In genomic region chr6:106339334-106340029, GRCh38 we compare ENCODE assay signal across 7 cellular contexts. TPM values are rescaled to one million over a fixed set of nuclear protein-coding genes. Genes with fewer than 3 reads are reported as not detected.
DNase-seq lines count a peak whose midpoint lies in the region; ATAC-seq and TF ChIP-seq lines count a peak whose summit lies in the region.

No MANE protein-coding gene starts in this region.

- H3K4me1 Mint-ChIP-seq in activated CD4-positive, alpha-beta memory T cell treated with anti-CD3 and anti-CD28 coated beads for 36 hours (ENCODE audit: low read depth) = peaks cover 3% of the 10 kb centered on the region
- H3K4me1 Mint-ChIP-seq in endodermal cell = peaks cover 4% of the 10 kb centered on the region

- H3K4me1 ChIP-seq in endodermal cell (ENCODE audit: control insufficient read depth, insufficient read depth, low read length) (no peaks in the 10 kb centered on the region), suprapubic skin (no peaks in the 10 kb centered on the region)

- POLR2A ChIA-PET in activated CD4-positive, alpha-beta memory T cell treated with anti-CD3 and anti-CD28 coated beads for 36 hours (lab: Charles Lee) = interaction anchor here (1.2 kb wide), 1 partner anchor 14 kb away, joined by 4 read pairs; the partner anchor contains the start of gene ATG5

- H3K27ac ChIP-seq in endodermal cell (ENCODE audit: low read depth, low read length) (no peak overlapping the region), suprapubic skin (no peak overlapping the region)

- no peak for TF ChIP-seq POLR2A in suprapubic skin (IDR thresholded peaks at IDR 0.05)

- WGBS in endodermal cell (ENCODE audit: insufficient coverage in 1 of 2, insufficient read length in 1 of 2), 2 experiments = 13 to 45% methylated on average over 3 to 9 of the region's 9 CpGs
- WGBS in suprapubic skin = 23% methylated on average over 9 of the region's 9 CpGs

- H3K36me3 ChIP-seq in GM06990 (ENCODE audit: control insufficient read depth, insufficient read depth, low read length) (no peaks in the 10 kb centered on the region), endodermal cell (ENCODE audit: control insufficient read depth, insufficient read depth, low read length) (no peaks in the 10 kb centered on the region), suprapubic skin (no peaks in the 10 kb centered on the region)

- H3K27ac Mint-ChIP-seq in activated CD4-positive, alpha-beta memory T cell treated with anti-CD3 and anti-CD28 coated beads for 36 hours = no peak overlapping the region
- no peak overlapping the region for H3K27ac Mint-ChIP-seq in endodermal cell

- no peak for DNase-seq in GM06990 (ENCODE audit: extremely low read depth, insufficient read length)
- peak; percentile 23 to 86 for DNase-seq in NCI-H526 (lab: John Stamatoyannopoulos, UW)
- DNase-seq in activated CD4-positive, alpha-beta memory T cell treated with anti-CD3 and anti-CD28 coated beads for 36 hours = peak; percentile 63
- peak; percentile 88 for DNase-seq in endodermal cell
- peak; percentile 72 for DNase-seq in midbrain (lab: John Stamatoyannopoulos, UW)
- no peak for DNase-seq in suprapubic skin (ENCODE audit: low spot score in 2 of 2)

- no peaks in the 10 kb centered on the region for H3K9me3 Mint-ChIP-seq in activated CD4-positive, alpha-beta memory T cell treated with anti-CD3 and anti-CD28 coated beads for 36 hours
- H3K9me3 Mint-ChIP-seq in endodermal cell = no peaks in the 10 kb centered on the region

- no peaks in the 10 kb centered on the region for H3K9me3 ChIP-seq in endodermal cell (ENCODE audit: control insufficient read depth, low read length)
- H3K9me3 ChIP-seq in suprapubic skin = no peaks in the 10 kb centered on the region

- ATAC-seq in HG03066 (IDR thresholded peaks at IDR 0.05; ENCODE audit: low read depth, unreplicated experiment) = peak; percentile 76

- intact Hi-C loops in activated CD4-positive, alpha-beta memory T cell treated with anti-CD3 and anti-CD28 coated beads for 36 hours (cut with micrococcal nuclease) = loop anchor here (1.0 kb wide), 3 partner anchors 106 to 640 kb away; no protein-coding TSS in a partner anchor

- H3K4me3 ChIP-seq in GM06990 (replicated peaks; ENCODE audit: low read depth, low read length) (no peak overlapping the region), endodermal cell (ENCODE audit: low read length) (no peak overlapping the region), suprapubic skin (no peak overlapping the region)

- no peak for TF ChIP-seq EP300 in suprapubic skin (IDR thresholded peaks at IDR 0.05)

- no peaks in the 10 kb centered on the region for H3K27me3 ChIP-seq in GM06990 (replicated peaks; ENCODE audit: control insufficient read depth, insufficient read depth, low read length)
- H3K27me3 ChIP-seq in endodermal cell (ENCODE audit: control insufficient read depth, insufficient read depth, low read length, poor library complexity, severe bottlenecking) = no peaks in the 10 kb centered on the region
- no peaks in the 10 kb centered on the region for H3K27me3 ChIP-seq in suprapubic skin

- no peaks in the 10 kb centered on the region for H3K36me3 Mint-ChIP-seq in activated CD4-positive, alpha-beta memory T cell treated with anti-CD3 and anti-CD28 coated beads for 36 hours
- no peaks in the 10 kb centered on the region for H3K36me3 Mint-ChIP-seq in endodermal cell (ENCODE audit: low read depth)

- no peak overlapping the region for H3K4me3 Mint-ChIP-seq in activated CD4-positive, alpha-beta memory T cell treated with anti-CD3 and anti-CD28 coated beads for 36 hours
- H3K4me3 Mint-ChIP-seq in endodermal cell = no peak overlapping the region

- CTCF ChIA-PET in activated CD4-positive, alpha-beta memory T cell treated with anti-CD3 and anti-CD28 coated beads for 36 hours (lab: Charles Lee) = interaction anchor here (0.6 to 2.5 kb wide), 37 partner anchors 8 to 1262 kb away, joined by 3 to 21 read pairs (median 4); partner anchors contain the start of genes ATG5, CRYBG1 and MTRES1

- TF ChIP-seq CTCF in GM06990 (IDR thresholded peaks at IDR 0.05; ENCODE audit: insufficient read depth, low read length, poor library complexity, severe bottlenecking) = peak; percentile 81
- peak; percentile 89 for TF ChIP-seq CTCF in endodermal cell (conservative IDR thresholded peaks at IDR 0.05)
- peak; percentile 49 to 73 for TF ChIP-seq CTCF in suprapubic skin (IDR thresholded peaks at IDR 0.05)

- peaks cover 29% of the 10 kb centered on the region for H3K27me3 Mint-ChIP-seq in activated CD4-positive, alpha-beta memory T cell treated with anti-CD3 and anti-CD28 coated beads for 36 hours
- no peaks in the 10 kb centered on the region for H3K27me3 Mint-ChIP-seq in endodermal cell (ENCODE audit: insufficient read depth)

- H3K9ac ChIP-seq in endodermal cell (ENCODE audit: extremely low read depth, low read length, poor library complexity, severe bottlenecking) = no peak overlapping the region

RNA-seq across cellular contexts. Expression of gene ATG5, which starts 13.9 kb away (rescaled TPM):
- total RNA-seq in activated CD4-positive, alpha-beta memory T cell treated with anti-CD3 and anti-CD28 coated beads for 36 hours = 10 to 100 TPM; 29.2 TPM
- 10 to 100 TPM; 29.5 to 31.4 TPM for total RNA-seq in endodermal cell
- polyA plus RNA-seq in endodermal cell (2013, experiment 1 of 2) = 23.4 TPM
- 24.6 TPM for polyA plus RNA-seq in endodermal cell (2013, experiment 2 of 2)
- 10 to 100 TPM; 18.1 to 25.7 (median 23.1) TPM for total RNA-seq in suprapubic skin

RNA-seq across cellular contexts. Expression of gene CRYBG1, which starts 21.0 kb away (rescaled TPM):
- 10 to 100 TPM; 38.4 to 39.3 TPM for total RNA-seq in activated CD4-positive, alpha-beta memory T cell treated with anti-CD3 and anti-CD28 coated beads for 36 hours
- total RNA-seq in endodermal cell (1 to 10 TPM; 2.5 to 2.7 TPM), suprapubic skin (100 to 1,000 TPM in 2 of 4 donors, 10 to 100 TPM in 2; 91.8 to 124 (median 99.7) TPM)
- 0.28 TPM for polyA plus RNA-seq in endodermal cell (2013, experiment 1 of 2)
- 0.12 TPM for polyA plus RNA-seq in endodermal cell (2013, experiment 2 of 2)

Comparison
In these comparisons a context has a peak if more than half of its experiments do, and no peak if none do; other contexts are left out.
1. DNase-seq: peak in NCI-H526 (2 of 2), activated CD4-positive, alpha-beta memory T cell treated with anti-CD3 and anti-CD28 coated beads for 36 hours (single experiment), endodermal cell (single experiment) and midbrain (single experiment); none in GM06990 (single experiment) and suprapubic skin (0 of 2).
2. RNA of gene CRYBG1, which starts 21.0 kb away (total RNA-seq): 91.8 to 124 TPM in suprapubic skin and 38.4 to 39.3 TPM in activated CD4-positive, alpha-beta memory T cell treated with anti-CD3 and anti-CD28 coated beads for 36 hours; 2.5 to 2.7 TPM in endodermal cell; every median in the first group is over 10 times any median in the second.
3. Peak in every context shown above with its lines, with median percentiles within 50 percentile points of each other: CTCF ChIP-seq.